8 cellular contexts compared by ENCODE assay signal in the genomic region with DNA sequence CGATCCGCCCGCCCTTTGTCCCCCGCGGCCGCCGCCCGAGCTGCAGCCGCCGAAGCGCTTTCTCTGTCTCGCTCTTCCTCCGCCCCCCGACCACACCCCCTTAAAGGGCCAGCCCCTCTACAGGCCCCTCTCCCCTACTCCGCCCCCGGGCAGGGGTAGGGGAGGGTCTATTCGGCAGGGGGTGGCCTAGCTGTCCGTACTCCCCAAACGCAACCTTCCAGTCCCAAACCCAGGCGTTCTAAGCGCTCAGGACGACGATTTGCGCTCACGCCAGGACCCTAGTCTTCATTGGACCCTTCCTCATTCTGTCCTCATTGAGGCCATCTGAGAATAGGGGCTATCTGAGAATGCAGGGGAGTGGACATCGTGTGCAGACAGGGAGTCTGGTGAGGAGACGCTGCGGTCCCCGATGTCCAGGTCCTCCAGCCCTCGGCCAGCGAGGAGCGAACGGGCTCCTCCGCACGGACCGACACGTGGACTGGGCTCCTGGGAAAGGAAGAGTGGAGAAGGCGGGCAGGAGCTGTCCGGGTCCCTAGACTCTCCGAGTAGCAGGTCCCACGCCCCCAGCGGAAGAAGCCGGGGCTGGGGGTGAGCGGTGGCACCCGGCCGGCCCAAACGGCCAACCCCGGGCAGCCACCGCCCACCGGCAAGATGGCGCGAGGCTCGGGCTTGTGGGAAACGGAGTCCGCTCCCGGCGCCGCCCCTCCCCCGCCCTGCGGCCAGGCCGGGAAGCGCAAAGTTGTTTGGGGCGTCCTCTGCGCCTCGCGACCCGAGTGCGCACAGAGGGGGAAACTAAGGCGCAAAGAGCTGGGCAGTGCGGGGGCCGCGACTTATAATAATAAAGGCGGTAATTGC. TPM values are rescaled to one million over a fixed set of nuclear protein-coding genes. Genes with fewer than 3 reads are reported as not detected.
DNase-seq lines count a peak whose midpoint lies in the region; ATAC-seq, FAIRE-seq and TF ChIP-seq lines count a peak whose summit lies in the region.

A gene with protein sequence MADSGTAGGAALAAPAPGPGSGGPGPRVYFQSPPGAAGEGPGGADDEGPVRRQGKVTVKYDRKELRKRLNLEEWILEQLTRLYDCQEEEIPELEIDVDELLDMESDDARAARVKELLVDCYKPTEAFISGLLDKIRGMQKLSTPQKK (minus strand): TSS at position 70 of the 855 bp plus-strand sequence. CDS start 270 bp downstream, outside the sequence.

- H3K4me3 Mint-ChIP-seq in stimulated activated effector memory CD8-positive, alpha-beta T cell treated with anti-CD3 and anti-CD28 coated beads, Interleukin-12 subunit alpha, Interleukin-12 subunit beta, amount 100 ng/mL, for 72 hours: peak within 1 kb of the TSS; percentile 95

- CTCF ChIA-PET in A549 (lab: Yijun Ruan, JAX): interaction anchor here (1.2 to 12.2 kb wide), 7 partner anchors 9 to 108 kb away, joined by 3 to 220 read pairs (median 4); partner anchors contain the start of genes BAD, CATSPERZ and ESRRA

- H3K9me3 ChIP-seq in A549 (no peaks in the 10 kb centered on the region), esophagus muscularis mucosa (no peaks in the 10 kb centered on the region), mucosa of stomach (ENCODE audit: control insufficient read depth, low read length) (no peaks in the 10 kb centered on the region)

- H4K20me1 ChIP-seq in KMS-11 (ENCODE audit: insufficient read depth): no peaks in the 10 kb centered on the region

- TF ChIP-seq POLR2A in A549 (IDR thresholded peaks at IDR 0.05; ENCODE audit: low read length) (peak; percentile 14; the same call in 1 of the 2 replicates), esophagus muscularis mucosa (IDR thresholded peaks at IDR 0.05; ENCODE audit: low read depth) (peak; percentile 12)

- H3K4me3 ChIP-seq in A549: peak within 1 kb of the TSS; percentile 84
- H3K4me3 ChIP-seq in KMS-11 (IDR thresholded peaks at IDR 0.05; ENCODE audit: insufficient read depth, low read depth, low read length): no peak within 1 kb of the TSS
- H3K4me3 ChIP-seq in esophagus muscularis mucosa: peak within 1 kb of the TSS; percentile 65 to 86 (median 72)
- H3K4me3 ChIP-seq in mucosa of stomach (ENCODE audit: low read length): peak within 1 kb of the TSS; percentile 91

- ATAC-seq in A549: peak; percentile 40 to 73
- ATAC-seq in GM19023 (IDR thresholded peaks at IDR 0.05; ENCODE audit: unreplicated experiment): peak; percentile 47
- peak; percentile 70 for ATAC-seq in stimulated activated effector memory CD8-positive, alpha-beta T cell treated with anti-CD3 and anti-CD28 coated beads, Interleukin-12 subunit alpha, Interleukin-12 subunit beta, amount 100 ng/mL, for 72 hours

- H3K36me3 Mint-ChIP-seq in stimulated activated effector memory CD8-positive, alpha-beta T cell treated with anti-CD3 and anti-CD28 coated beads, Interleukin-12 subunit alpha, Interleukin-12 subunit beta, amount 100 ng/mL, for 72 hours: peaks cover 53% of the 10 kb centered on the region

- H3K4me2 ChIP-seq in A549 (peak within 1 kb of the TSS; percentile 100), KMS-11 (peak within 1 kb of the TSS; percentile 100)

- POLR2A ChIA-PET in A549 (lab: Yijun Ruan, JAX): interaction anchor here (0.6 to 6.0 kb wide), 8 partner anchors 9 to 1395 kb away, joined by 3 to 53 read pairs (median 4); partner anchors contain the start of genes ESRRA, NUDT22, STIP1 and TRPT1

- H2AFZ ChIP-seq in KMS-11 (ENCODE audit: low read depth): peak within 1 kb of the TSS; percentile 83

- H3K4me1 ChIP-seq in A549 (peaks cover 45% of the 10 kb centered on the region), KMS-11 (ENCODE audit: low read depth, poor library complexity, severe bottlenecking) (peaks cover 21% of the 10 kb centered on the region), esophagus muscularis mucosa (peaks cover 42 to 75% (median 62%) of the 10 kb centered on the region in 4 donors), mucosa of stomach (ENCODE audit: control insufficient read depth, insufficient read depth, low read length) (peaks cover 39% of the 10 kb centered on the region)

- FAIRE-seq in A549 (lab: Jason Lieb, UNC): no peak

- intact Hi-C loops in esophagus muscularis mucosa (cut with DNase I): no loop called here

- H3K27me3 ChIP-seq in KMS-11 (ENCODE audit: insufficient read depth, low read depth) (no peaks in the 10 kb centered on the region), esophagus muscularis mucosa (no peaks in the 10 kb centered on the region), mucosa of stomach (ENCODE audit: control insufficient read depth, insufficient read depth, low read length) (peaks cover 5% of the 10 kb centered on the region)

- no peak for TF ChIP-seq CTCF in A549 (IDR thresholded peaks at IDR 0.05)
- 0 out of 2 replicates have a peak, but pooled peaks have one; percentile 17 for TF ChIP-seq CTCF in KMS-11 (conservative IDR thresholded peaks at IDR 0.05; ENCODE audit: low read depth, low read length)
- TF ChIP-seq CTCF in esophagus muscularis mucosa (IDR thresholded peaks at IDR 0.05): peak in 2 of 3 experiments; percentile 18

- H3K79me2 ChIP-seq in KMS-11 (ENCODE audit: insufficient read depth, low read depth): peaks cover 26% of the 10 kb centered on the region

- H3K36me3 ChIP-seq in KMS-11 (ENCODE audit: insufficient read depth) (peaks cover 4% of the 10 kb centered on the region; the same call in 1 of the 2 replicates), esophagus muscularis mucosa (peaks cover 7 to 17% (median 16%) of the 10 kb centered on the region in 4 donors), mucosa of stomach (ENCODE audit: control insufficient read depth, insufficient read depth, low read length) (no peaks in the 10 kb centered on the region)

- TF ChIP-seq EP300 in A549 (IDR thresholded peaks at IDR 0.05) (no peak), esophagus muscularis mucosa (IDR thresholded peaks at IDR 0.05) (no peak)

- no peak for TF ChIP-seq RAD21 in A549 (conservative IDR thresholded peaks at IDR 0.05 in 1 of 2, IDR thresholded peaks at IDR 0.05 in 1 of 2)

- H3K27ac ChIP-seq in A549 (peak within 1 kb of the TSS; percentile 99 to 100), KMS-11 (peak within 1 kb of the TSS; percentile 68), esophagus muscularis mucosa (replicated peaks in 1 of 4) (peak within 1 kb of the TSS; percentile 85 to 95 (median 86))

- H3K9me3 Mint-ChIP-seq in stimulated activated effector memory CD8-positive, alpha-beta T cell treated with anti-CD3 and anti-CD28 coated beads, Interleukin-12 subunit alpha, Interleukin-12 subunit beta, amount 100 ng/mL, for 72 hours: no peaks in the 10 kb centered on the region

- H3K9ac ChIP-seq in KMS-11: peak within 1 kb of the TSS; percentile 81
- H3K9ac ChIP-seq in mucosa of stomach (ENCODE audit: low read length): peak within 1 kb of the TSS; percentile 73

- peaks cover 43% of the 10 kb centered on the region for H3K4me1 Mint-ChIP-seq in stimulated activated effector memory CD8-positive, alpha-beta T cell treated with anti-CD3 and anti-CD28 coated beads, Interleukin-12 subunit alpha, Interleukin-12 subunit beta, amount 100 ng/mL, for 72 hours

- H3K27ac Mint-ChIP-seq in stimulated activated effector memory CD8-positive, alpha-beta T cell treated with anti-CD3 and anti-CD28 coated beads, Interleukin-12 subunit alpha, Interleukin-12 subunit beta, amount 100 ng/mL, for 72 hours: peak within 1 kb of the TSS; percentile 95

- peak; percentile 84 to 89 for DNase-seq in A549 (ENCODE audit: low read depth in 1 of 2, low spot score in 1 of 2)
- DNase-seq in RKO (ENCODE audit: low spot score): peak; percentile 94
- peak; percentile 68 for DNase-seq in activated T-helper 1 cell treated with Interleukin-2 at 50 U/mL for 16 hours (ENCODE audit: low read depth)
- no peak for DNase-seq in esophagus muscularis mucosa (ENCODE audit: extremely low spot score)
- DNase-seq in stimulated activated effector memory CD8-positive, alpha-beta T cell treated with anti-CD3 and anti-CD28 coated beads, Interleukin-12 subunit alpha, Interleukin-12 subunit beta, amount 100 ng/mL, for 72 hours (ENCODE audit: low spot score in 2 of 2): peak; percentile 66 to 88

- 1% methylated on average over 26 of the region's 73 CpGs for WGBS in A549 (ENCODE audit: missing lambda C conversion rate)
- WGBS in esophagus muscularis mucosa: 4% methylated on average over 10 of the region's 73 CpGs

TF ChIP-seq in A549, 52 proteins besides CTCF, POLR2A, EP300 and RAD21 (continues in another document):
- TF ChIP-seq CBX2 (IDR thresholded peaks at IDR 0.05; ENCODE audit: borderline replicate concordance, low read depth) (no peak), E2F6 (IDR thresholded peaks at IDR 0.05; ENCODE audit: borderline replicate concordance, low read depth) (no peak; the same call in 1 of the 2 replicates), CHD2 (IDR thresholded peaks at IDR 0.05; ENCODE audit: low read length, partially characterized antibody) (peak; percentile 49), HOXB5 (CRISPR knock-in tag; IDR thresholded peaks at IDR 0.05) (no peak), HEYL (CRISPR knock-in tag; IDR thresholded peaks at IDR 0.05) (no peak), MAZ (IDR thresholded peaks at IDR 0.05; ENCODE audit: borderline replicate concordance, low read depth, low read length) (peak; percentile 79; the same call in 1 of the 2 replicates), SMC3 (IDR thresholded peaks at IDR 0.05) (no peak), ZFP36 (IDR thresholded peaks at IDR 0.05; ENCODE audit: borderline replicate concordance, partially characterized antibody) (no peak)

RNA-seq across cellular contexts. Expression of the gene that starts here (rescaled TPM):
- polyA plus RNA-seq in A549 (2011; rRNA removed) (129 and 154 TPM in 2 replicates), A549 (2017; fragmentation: RNase III; extraction: RNeasy Plus Mini Kit Qiagen cat#74134 plus additional on column Dnase treatment) (152 to 155 TPM (median 152 TPM) in 3 replicates)
- polyA plus RNA-seq in A549 (2012; cell fraction: cytosol; rRNA removed): 385 and 411 TPM in 2 replicates
- polyA plus RNA-seq in A549 (2012; cell fraction: nucleus; rRNA removed): 243 and 262 TPM in 2 replicates
- polyA minus RNA-seq in A549 (2011; rRNA and poly(A)+ RNA removed): 77.8 and 94.5 TPM in 2 replicates
- total RNA-seq in esophagus muscularis mucosa: 10 to 100 TPM; 50.4 to 92.9 (median 79.8) TPM
